1 cellular context compared by ENCODE assay signal in genomic region chr1:169072945-169073725, GRCh38.
TF ChIP-seq lines count a peak whose summit lies in the region.

No MANE protein-coding gene starts in this region.

TF ChIP-seq in H1, 55 proteins besides CTCF, POLR2A, EP300 and RAD21 (continued from another document):
- TF ChIP-seq SP2 (IDR thresholded peaks at IDR 0.05; ENCODE audit: low read length) (no peak), GTF2F1 (IDR thresholded peaks at IDR 0.05; ENCODE audit: borderline replicate concordance, low read depth, low read length) (no peak), SRF (IDR thresholded peaks at IDR 0.05; ENCODE audit: low read depth, low read length) (no peak), EZH2 (IDR thresholded peaks at IDR 0.05; ENCODE audit: low read depth, low read length, severe bottlenecking) (no peak), RBBP5 (IDR thresholded peaks at IDR 0.05; ENCODE audit: borderline replicate concordance, low read depth, low read length) (no peak), SP1 (IDR thresholded peaks at IDR 0.05; ENCODE audit: low read depth, low read length) (no peak)
TF ChIP-seq in H1: peak in this region for 0.
